24 cellular contexts compared by ENCODE assay signal in the genomic region with DNA sequence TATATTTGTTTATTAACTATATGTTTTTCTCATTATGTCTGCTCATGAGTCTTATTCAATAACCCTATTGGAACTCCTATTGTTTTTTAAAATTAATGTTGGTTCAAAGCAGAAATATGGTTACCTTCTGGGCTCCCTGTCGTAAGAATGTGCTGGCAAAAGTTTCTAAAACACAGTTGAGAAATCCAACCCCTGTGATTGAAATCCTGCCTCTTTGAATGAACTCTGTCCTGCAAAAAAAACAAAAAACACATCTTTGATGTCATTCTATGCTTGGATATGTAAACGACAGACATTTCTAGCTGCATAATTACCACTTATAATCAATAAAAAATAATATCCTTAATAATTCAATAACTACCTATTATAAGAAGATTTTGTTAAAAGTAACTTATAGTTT. TPM values are rescaled to one million over a fixed set of nuclear protein-coding genes. Genes with fewer than 3 reads are reported as not detected.
DNase-seq lines count a peak whose midpoint lies in the region; ATAC-seq, FAIRE-seq and TF ChIP-seq lines count a peak whose summit lies in the region.
"Had no signal": no experiment of that assay in that cellular context is flagged by ENCODE, and none has a peak within 500 bp of the region (broad histone marks: within the 10 kb centered on the region; RNA-seq: fewer than 3 reads in every experiment).

No MANE protein-coding gene starts in this region.

- FAIRE-seq in A204.1 (lab: Jason Lieb, UNC) (peak; percentile 78), RCC 7860 (lab: Jason Lieb, UNC) (peak; percentile 5)
- FAIRE-seq: D721Med, GM12878, GM12892, GM18507 had no signal

- no peaks in the 10 kb centered on the region for H3K9me3 Mint-ChIP-seq in H9

- H3K4ac ChIP-seq in H9 (ENCODE audit: low read depth, low read length), result no peak overlapping the region

- no peak overlapping the region for H3K9ac ChIP-seq in H9 (ENCODE audit: extremely low read depth, insufficient read length, low read length)
- H3K9ac ChIP-seq: BLaER1 had no signal

- no peak overlapping the region for H3K14ac ChIP-seq in H9 (ENCODE audit: insufficient read depth, low read length)

- H2BK5ac ChIP-seq in H9 (ENCODE audit: insufficient read length, low read length), result no peak overlapping the region

- no peak overlapping the region for H3K18ac ChIP-seq in H9 (ENCODE audit: insufficient read length, low read depth, low read length)

- no peak overlapping the region for H3K4me3 Mint-ChIP-seq in H9
- H3K4me3 Mint-ChIP-seq: CD14-positive monocyte; CD4-positive, alpha-beta memory T cell; CD4-positive, CD25-positive, alpha-beta regulatory T cell; CD8-positive, alpha-beta memory T cell had no signal

- no peaks in the 10 kb centered on the region for H3K79me1 ChIP-seq in H9 (ENCODE audit: insufficient read depth, low read depth, low read length, poor library complexity, severe bottlenecking)

- H2AFZ ChIP-seq in H9 (ENCODE audit: low read length), result no peak overlapping the region

- peak; percentile 66 for ATAC-seq in left lobe of liver
- ATAC-seq: GM12878 had no signal

- H3K27ac ChIP-seq in H9 (ENCODE audit: insufficient read length, low read depth, low read length), result no peak overlapping the region
- H3K27ac ChIP-seq: 22Rv1, BLaER1 had no signal

- peaks cover 2 to 13% of the 10 kb centered on the region in 2 experiments; a peak in 2 of 4 replicates for H3K4me1 Mint-ChIP-seq in H9
- H3K4me1 Mint-ChIP-seq: CD14-positive monocyte; CD4-positive, alpha-beta memory T cell; CD4-positive, CD25-positive, alpha-beta regulatory T cell; CD8-positive, alpha-beta memory T cell had no signal

- no peak overlapping the region for H2BK15ac ChIP-seq in H9 (ENCODE audit: low read depth, low read length)

- H3K23ac ChIP-seq in H9 (ENCODE audit: insufficient read length, low read depth, low read length), result no peak overlapping the region

- no peak overlapping the region for H4K8ac ChIP-seq in H9 (replicated peaks; ENCODE audit: insufficient read length, low read depth, low read length)

- no peak for DNase-seq in RCC 7860 (ENCODE audit: low spot score)
- DNase-seq in fibroblast of villous mesenchyme (ENCODE audit: low read depth), result peak; percentile 4
- DNase-seq in left lobe of liver (ENCODE audit: low spot score), result no peak
- DNase-seq in NOMO-1 treated with DMSO at 0.1 percent for 48 hours (lab: John Stamatoyannopoulos, UW; ENCODE audit: unreplicated experiment), result no peak
- DNase-seq in COLO829 (ENCODE audit: low spot score), result no peak
- no peak for DNase-seq in H9
- DNase-seq: ACHN; BE2C; C1 segment of cervical spinal cord; Caco-2; Calu3; CD4-positive, alpha-beta memory T cell; CD4-positive, CD25-positive, alpha-beta regulatory T cell; CD8-positive, alpha-beta memory T cell; DMS79 treated with DMSO at 0.1 percent for 48 hours; GDM1 had no signal

- no peaks in the 10 kb centered on the region for H3K36me3 Mint-ChIP-seq in H9 (ENCODE audit: insufficient read depth in 1 of 3, low read depth in 3 of 3)
- H3K36me3 Mint-ChIP-seq: CD4-positive, alpha-beta memory T cell; CD4-positive, CD25-positive, alpha-beta regulatory T cell; CD8-positive, alpha-beta memory T cell had no signal

- H3K4me3 ChIP-seq in fibroblast of villous mesenchyme (ENCODE audit: low read depth, low read length), result no peak overlapping the region
- H3K4me3 ChIP-seq: BLaER1, GM12878 had no signal

- H2BK20ac ChIP-seq in H9 (ENCODE audit: low read depth, low read length, poor library complexity, severe bottlenecking), result no peak overlapping the region

- no peak overlapping the region for H2AK5ac ChIP-seq in H9 (ENCODE audit: insufficient read length, low read length)

- TF ChIP-seq CTCF in fibroblast of villous mesenchyme (IDR thresholded peaks at IDR 0.05; ENCODE audit: insufficient read depth, low read depth, low read length), result no peak
- TF ChIP-seq CTCF in H9 (conservative IDR thresholded peaks at IDR 0.05), result no peak

- H2BK120ac ChIP-seq in H9 (ENCODE audit: low read depth, low read length, poor library complexity, severe bottlenecking), result no peak overlapping the region

- no CpG with 5 or more reads among the region's 2 CpGs for WGBS in H9 (ENCODE audit: extremely low coverage, insufficient read length, low lambda C conversion rate)

- no peaks in the 10 kb centered on the region for H3K9me3 ChIP-seq in H9 (ENCODE audit: control insufficient read depth, low read depth, low read length)
- H3K9me3 ChIP-seq: BE2C, BLaER1, Caco-2 had no signal

- H3T11ph ChIP-seq in H9 (ENCODE audit: low read length), result no peak overlapping the region

- no peaks in the 10 kb centered on the region for H3K79me2 ChIP-seq in H9 (ENCODE audit: insufficient read depth, low read length)

- no peak overlapping the region for H3K56ac ChIP-seq in H9 (ENCODE audit: insufficient read length, low read depth, low read length)

- no peak overlapping the region for H3K27ac Mint-ChIP-seq in H9
- H3K27ac Mint-ChIP-seq: CD14-positive monocyte; CD4-positive, alpha-beta memory T cell; CD4-positive, CD25-positive, alpha-beta regulatory T cell; CD8-positive, alpha-beta memory T cell had no signal

- H3K4me2 ChIP-seq in H9 (ENCODE audit: insufficient read depth, insufficient read length, low read length), result no peak overlapping the region
- H3K4me2 ChIP-seq: BLaER1 had no signal

- H4K5ac ChIP-seq in H9 (ENCODE audit: insufficient read length, low read depth, low read length), result no peak overlapping the region

- H4K20me1 ChIP-seq in H9 (ENCODE audit: control insufficient read depth, insufficient read depth, insufficient read length), result no peaks in the 10 kb centered on the region
- H4K20me1 ChIP-seq: BLaER1 had no signal

- no peaks in the 10 kb centered on the region for H3K23me2 ChIP-seq in H9 (ENCODE audit: insufficient read length, low read depth, low read length, poor library complexity, severe bottlenecking)

- no peaks in the 10 kb centered on the region for H3K27me3 ChIP-seq in H9 (ENCODE audit: insufficient read depth, low read length)
- H3K27me3 ChIP-seq: BE2C, BLaER1 had no signal

- H2BK12ac ChIP-seq in H9 (ENCODE audit: insufficient read length, low read depth, low read length), result no peak overlapping the region

- H4K91ac ChIP-seq in H9 (ENCODE audit: insufficient read length, low read depth, low read length), result no peak overlapping the region

- no peaks in the 10 kb centered on the region; the same call in 1 of the 2 replicates for H3K4me1 ChIP-seq in H9 (ENCODE audit: insufficient read depth, low read length)
- H3K4me1 ChIP-seq: BE2C, BLaER1, Caco-2 had no signal

- H3K27me3 Mint-ChIP-seq in H9 (ENCODE audit: low read depth), result no peaks in the 10 kb centered on the region
- H3K27me3 Mint-ChIP-seq: CD4-positive, alpha-beta memory T cell; CD4-positive, CD25-positive, alpha-beta regulatory T cell had no signal

RNA-seq across cellular contexts. Expression of gene PRELID2, which starts 38.8 kb away (rescaled TPM):
- total RNA-seq in fibroblast of villous mesenchyme (23.2 and 35.0 TPM in 2 replicates), left lobe of liver (3.3 TPM), H9 (2021) (10.4 and 13.2 TPM in 2 replicates)
